Comparison of ENCODE assay signal across 14 cellular contexts in genomic region chr10:69498711-69499471, GRCh38. TPM values are rescaled to one million over a fixed set of nuclear protein-coding genes. Genes with fewer than 3 reads are reported as not detected.
DNase-seq lines count a peak whose midpoint lies in the region; ATAC-seq and TF ChIP-seq lines count a peak whose summit lies in the region.
"Had no signal": no experiment of that assay in that cellular context is flagged by ENCODE, and none has a peak within 500 bp of the region (broad histone marks: within the 10 kb centered on the region; RNA-seq: fewer than 3 reads in every experiment).

No MANE protein-coding gene starts in this region.

- no peaks in the 10 kb centered on the region for H3K4me1 ChIP-seq in lower lobe of right lung

- intact Hi-C loops in lower lobe of right lung (cut with DNase I) (no loop called here), left colon (cut with DNase I, micrococcal nuclease) (loop anchor here in 1 of 2 donors (5.0 kb wide), 1 partner anchor 82 kb away; the partner anchor contains the start of gene TACR2)

- no peak for TF ChIP-seq CTCF in lower lobe of right lung (IDR thresholded peaks at IDR 0.05)
- TF ChIP-seq CTCF in brain microvascular endothelial cell (IDR thresholded peaks at IDR 0.05; ENCODE audit: low read depth, low read length, missing control alignments): no peak

- DNase-seq in GM03348 (ENCODE audit: low spot score) (peak; percentile 39), lower lobe of right lung (peak; percentile 20), stromal cell of bone marrow (ENCODE audit: low read depth) (peak; percentile 36), left colon (no peak), OCI-M2 (lab: John Stamatoyannopoulos, UW; ENCODE audit: unreplicated experiment) (no peak), brain microvascular endothelial cell (no peak)
- DNase-seq in stimulated activated CD4-positive, alpha-beta T cell treated with anti-CD3 and anti-CD28 coated beads, Interleukin-15, amount 100 ng/mL, for 24 hours: no peak
- DNase-seq: activated naive CD4-positive, alpha-beta T cell treated with anti-CD3 and anti-CD28 coated beads, Interleukin-2, amount 50 U/mL, for 16 hours; KG1; NCI-H187; NCI-H69 had no signal

- H3K4me3 ChIP-seq in lower lobe of right lung (no peak overlapping the region), brain microvascular endothelial cell (ENCODE audit: low read depth, low read length) (no peak overlapping the region)

- H3K27me3 ChIP-seq in lower lobe of right lung (ENCODE audit: low read depth) (no peaks in the 10 kb centered on the region), brain microvascular endothelial cell (replicated peaks) (no peaks in the 10 kb centered on the region)

- peak; percentile 66 for ATAC-seq in SK-N-SH treated with all-trans-retinoic acid at 6 μM for 48 hours
- no peak for ATAC-seq in lower lobe of right lung
- ATAC-seq in left colon: no peak

- H3K27ac ChIP-seq in lower lobe of right lung (no peak overlapping the region), brain microvascular endothelial cell (no peak overlapping the region)
- H3K27ac ChIP-seq: C4-2B had no signal

- no peaks in the 10 kb centered on the region for H3K9me3 ChIP-seq in lower lobe of right lung

- in situ Hi-C loops in brain microvascular endothelial cell (cut with HindIII; ENCODE audit: low pct_ligation_motif_present, low sequenced_read_pairs): no loop called here

- H3K36me3 ChIP-seq in lower lobe of right lung (peaks cover 8% of the 10 kb centered on the region), brain microvascular endothelial cell (replicated peaks) (no peaks in the 10 kb centered on the region)

TF ChIP-seq in SK-N-SH treated with all-trans-retinoic acid at 6 μM for 48 hours, 23 proteins besides CTCF, POLR2A, EP300 and RAD21:
- no peak for TF ChIP-seq BACH2 (CRISPR knock-in tag; IDR thresholded peaks at IDR 0.05; ENCODE audit: borderline replicate concordance)
- TF ChIP-seq ZC3H10 (CRISPR knock-in tag; IDR thresholded peaks at IDR 0.05): no peak
- no peak for TF ChIP-seq ZNF70 (CRISPR knock-in tag; IDR thresholded peaks at IDR 0.05)
- TF ChIP-seq ISL1 (CRISPR knock-in tag; IDR thresholded peaks at IDR 0.05): no peak
TF ChIP-seq in SK-N-SH treated with all-trans-retinoic acid at 6 μM for 48 hours: peak in this region for 0.

RNA-seq across cellular contexts. Expression of gene TSPAN15, which starts 47.6 kb away (rescaled TPM):
- total RNA-seq in lower lobe of right lung (46.1 TPM), left colon (100 to 1,000 TPM; 142 to 145 TPM)
- total RNA-seq: H4 had no signal

Comparison
In these comparisons a context has a peak if more than half of its experiments do, and no peak if none do; other contexts are left out.
1. DNase-seq: peak in GM03348 (single experiment), lower lobe of right lung (single experiment) and stromal cell of bone marrow (single experiment); none in left colon (0 of 2), stimulated activated CD4-positive, alpha-beta T cell treated with anti-CD3 and anti-CD28 coated beads, Interleukin-15, amount 100 ng/mL, for 24 hours (single experiment), OCI-M2 (single experiment) and brain microvascular endothelial cell (single experiment).